In the genomic region with DNA sequence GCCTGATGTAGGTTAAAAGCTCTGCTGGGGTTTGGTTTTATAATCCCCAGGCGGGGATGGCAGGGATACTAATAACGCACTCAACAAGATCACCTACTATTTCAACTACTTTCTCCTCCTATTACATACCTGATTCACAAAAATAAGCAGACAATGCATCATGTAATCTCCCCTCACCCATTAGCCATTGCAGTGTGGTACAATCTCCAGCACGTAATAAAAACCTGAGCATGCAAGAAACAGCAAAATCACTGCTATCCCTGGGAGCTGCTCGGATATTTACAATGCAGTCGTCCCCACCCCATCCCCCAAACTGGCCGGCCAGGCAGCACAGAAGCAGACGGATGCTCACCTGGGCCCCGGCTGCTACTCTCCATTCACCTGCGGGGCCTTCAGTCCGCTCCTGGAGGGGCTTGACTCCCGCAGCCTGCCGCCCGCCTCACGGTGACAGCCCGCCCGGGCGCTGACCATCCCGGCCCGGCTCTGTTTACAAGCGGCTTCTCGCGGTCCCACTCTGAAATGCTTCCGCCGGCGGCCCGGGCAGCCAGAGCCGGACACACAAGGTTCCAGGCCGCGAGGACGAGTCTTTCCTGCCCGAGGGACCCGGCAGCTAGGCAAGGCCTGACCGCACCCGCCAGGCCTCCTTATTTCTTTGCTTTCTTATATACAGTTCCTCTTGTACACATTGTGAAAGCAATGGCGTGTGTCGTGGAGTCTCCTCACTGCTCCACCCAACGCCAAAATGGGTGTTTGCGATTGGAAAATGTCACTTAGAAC, we compare ENCODE assay signal across 8 cellular contexts. TPM values are rescaled to one million over a fixed set of nuclear protein-coding genes. Genes with fewer than 3 reads are reported as not detected.
DNase-seq lines count a peak whose midpoint lies in the region; ATAC-seq and TF ChIP-seq lines count a peak whose summit lies in the region.

A gene with protein sequence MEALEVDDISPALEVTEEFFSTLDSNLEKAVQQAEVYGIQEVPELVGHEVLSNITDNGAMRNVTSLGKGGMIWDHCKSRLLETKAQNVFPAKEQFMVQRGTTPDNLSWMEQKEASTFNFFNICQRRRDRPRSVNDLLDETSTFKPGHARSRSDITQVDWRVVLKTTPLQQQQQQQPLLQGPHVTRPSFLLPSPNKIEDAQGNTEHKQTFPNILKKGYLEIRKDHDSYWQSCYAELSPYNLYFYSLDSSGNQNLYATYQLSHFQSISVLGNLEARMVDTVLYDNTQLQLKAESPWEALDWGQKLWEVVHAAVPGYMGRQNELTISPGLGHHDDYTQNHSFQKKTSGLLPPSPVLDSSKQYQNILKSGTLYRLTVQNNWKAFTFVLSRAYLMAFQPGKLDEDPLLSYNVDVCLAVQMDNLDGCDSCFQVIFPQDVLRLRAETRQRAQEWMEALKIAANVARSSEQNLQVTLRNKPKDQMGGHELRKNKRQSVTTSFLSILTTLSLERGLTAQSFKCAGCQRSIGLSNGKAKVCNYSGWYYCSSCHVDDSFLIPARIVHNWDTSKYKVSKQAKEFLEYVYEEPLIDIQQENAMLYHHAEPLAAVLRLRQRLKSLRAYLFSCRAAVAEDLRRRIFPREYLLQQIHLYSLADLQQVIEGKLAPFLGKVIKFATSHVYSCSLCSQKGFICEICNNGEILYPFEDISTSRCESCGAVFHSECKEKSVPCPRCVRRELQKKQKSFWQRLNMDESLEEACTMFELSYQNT (minus strand): TSS at position 491 of the 777 bp plus-strand sequence. CDS start 23,888 bp downstream, outside the sequence.

- H3K9me3 ChIP-seq in Caco-2 (no peaks in the 10 kb centered on the region), esophagus (ENCODE audit: control insufficient read depth in 2 of 2, insufficient read depth in 1 of 2, low read depth in 1 of 2, low read length in 1 of 2) (no peaks in the 10 kb centered on the region), muscle layer of colon (ENCODE audit: low read length) (no peaks in the 10 kb centered on the region)

- H3K36me3 ChIP-seq in Caco-2 (ENCODE audit: control insufficient read depth, insufficient read depth, low read length) (no peaks in the 10 kb centered on the region), esophagus (ENCODE audit: control insufficient read depth in 2 of 2, insufficient read depth in 2 of 2, low read length in 1 of 2) (no peaks in the 10 kb centered on the region), muscle layer of colon (ENCODE audit: insufficient read depth, low read length) (no peaks in the 10 kb centered on the region)

- WGBS in esophagus, 2 donors: 1% methylated on average over 38 of the region's 38 CpGs

- H3K36me3 Mint-ChIP-seq in Caco-2 (ENCODE audit: insufficient read depth, unreplicated experiment): no peaks in the 10 kb centered on the region

- H3K4me3 ChIP-seq in Caco-2 (ENCODE audit: low read depth, low read length) (peak within 1 kb of the TSS; percentile 83), HL-60 (replicated peaks; ENCODE audit: insufficient read depth, low read length) (peak within 1 kb of the TSS; percentile 94), esophagus (ENCODE audit: low read depth in 1 of 2, low read length in 2 of 2) (peak within 1 kb of the TSS; percentile 74 to 84), muscle layer of colon (ENCODE audit: low read depth in 1 of 2, low read length in 2 of 2) (peak within 1 kb of the TSS; percentile 59 to 100)

- H3K9ac ChIP-seq in muscle layer of colon (ENCODE audit: low read length): peak within 1 kb of the TSS; percentile 89

- no peaks in the 10 kb centered on the region for H3K27me3 ChIP-seq in Caco-2 (replicated peaks; ENCODE audit: control insufficient read depth, insufficient read depth, low read length)
- H3K27me3 ChIP-seq in HL-60 (ENCODE audit: insufficient read depth, poor library complexity, severe bottlenecking): no peaks in the 10 kb centered on the region
- H3K27me3 ChIP-seq in esophagus (ENCODE audit: control insufficient read depth in 1 of 2, insufficient read depth in 2 of 2, low read length in 2 of 2): no peaks in the 10 kb centered on the region
- no peaks in the 10 kb centered on the region for H3K27me3 ChIP-seq in muscle layer of colon (ENCODE audit: control insufficient read depth in 1 of 2, insufficient read depth in 2 of 2, low read length in 2 of 2)

- H3K4me1 ChIP-seq in Caco-2 (peaks cover 10% of the 10 kb centered on the region), esophagus (ENCODE audit: control insufficient read depth in 2 of 2, insufficient read depth in 2 of 2, low read length in 1 of 2) (peaks cover 0 to 2% of the 10 kb centered on the region in 2 donors), muscle layer of colon (ENCODE audit: insufficient read depth, low read length) (peaks cover 4% of the 10 kb centered on the region)

- no peaks in the 10 kb centered on the region for H3K27me3 Mint-ChIP-seq in Caco-2 (ENCODE audit: insufficient read depth, unreplicated experiment)

- intact Hi-C loops in Caco-2 (cut with micrococcal nuclease; ENCODE audit: unreplicated experiment): no loop called here

- H3K9me3 Mint-ChIP-seq in Caco-2 (ENCODE audit: unreplicated experiment): no peaks in the 10 kb centered on the region

- DNase-seq in Caco-2: peak; percentile 85 to 91
- peak; percentile 74 to 94 for DNase-seq in HL-60 (ENCODE audit: low read depth in 1 of 2, low spot score in 1 of 2)
- DNase-seq in OCI-M2 (lab: John Stamatoyannopoulos, UW; ENCODE audit: unreplicated experiment): peak; percentile 14
- peak; percentile 80 for DNase-seq in activated T-cell treated with anti-CD3 and anti-CD28 coated beads, Interleukin-2, amount 50 U/mL, for 1 hour
- peak; percentile 65 for DNase-seq in stimulated activated CD8-positive, alpha-beta memory T cell treated with anti-CD3 and anti-CD28 coated beads, Interleukin-7, amount 100 ng/mL, for 24 hours (ENCODE audit: low read depth)

- H3K27ac ChIP-seq in HL-60 (replicated peaks): peak within 1 kb of the TSS; percentile 88
- peak within 1 kb of the TSS; percentile 61 to 83 for H3K27ac ChIP-seq in esophagus (ENCODE audit: low read depth in 2 of 2, low read length in 1 of 2)
- peak within 1 kb of the TSS; percentile 77 for H3K27ac ChIP-seq in muscle layer of colon (ENCODE audit: low read depth, low read length)

- H3K4me3 Mint-ChIP-seq in Caco-2 (ENCODE audit: unreplicated experiment): peak within 1 kb of the TSS; percentile 79

- peak within 1 kb of the TSS; percentile 80 for H3K27ac Mint-ChIP-seq in Caco-2 (ENCODE audit: unreplicated experiment)

- no peak for TF ChIP-seq CTCF in Caco-2 (IDR thresholded peaks at IDR 0.05; ENCODE audit: insufficient read depth in 1 of 2, low read depth in 1 of 2, low read length in 1 of 2, severe bottlenecking in 1 of 2, unreplicated experiment in 1 of 2)
- TF ChIP-seq CTCF in HL-60 (IDR thresholded peaks at IDR 0.05; ENCODE audit: insufficient read depth, low read length): no peak

- TSS peak; percentile 72 for BruUV-seq in Caco-2 (replicated peaks; lab: Mats Ljungman, UMichigan)

- POLR2A ChIA-PET in Caco-2 (lab: Charles Lee): interaction anchor here (0.9 kb wide), 1 partner anchor 10 kb away, joined by 3 read pairs; no protein-coding TSS in a partner anchor

- CTCF ChIA-PET in Caco-2 (lab: Charles Lee): interaction anchor here (0.6 to 1.9 kb wide), 2 partner anchors 15 to 100 kb away, joined by 3 to 9 read pairs; no protein-coding TSS in a partner anchor

- H3K4me1 Mint-ChIP-seq in Caco-2 (ENCODE audit: low read depth, unreplicated experiment): no peaks in the 10 kb centered on the region

- ATAC-seq in GM19467 (IDR thresholded peaks at IDR 0.05; ENCODE audit: unreplicated experiment): peak; percentile 92

RNA-seq across cellular contexts. Expression of the gene that starts here (rescaled TPM):
- 8.8 and 9.3 TPM in 2 replicates for total RNA-seq in Caco-2 (2022)
- polyA plus RNA-seq in esophagus: 1 to 10 TPM; 1.7 to 1.9 TPM

Comparison
In these comparisons a context has a peak if more than half of its experiments do, and no peak if none do; other contexts are left out.
1. Peak in every context shown above with its lines: DNase-seq, ATAC-seq, H3K4me3 ChIP-seq and H3K27ac ChIP-seq.
2. DNase-seq: peak in every context shown above with its lines; median percentile 88 in Caco-2; 84 in HL-60; 80 in activated T-cell treated with anti-CD3 and anti-CD28 coated beads, Interleukin-2, amount 50 U/mL, for 1 hour; 65 in stimulated activated CD8-positive, alpha-beta memory T cell treated with anti-CD3 and anti-CD28 coated beads, Interleukin-7, amount 100 ng/mL, for 24 hours; 14 in OCI-M2.